In the genomic region with DNA sequence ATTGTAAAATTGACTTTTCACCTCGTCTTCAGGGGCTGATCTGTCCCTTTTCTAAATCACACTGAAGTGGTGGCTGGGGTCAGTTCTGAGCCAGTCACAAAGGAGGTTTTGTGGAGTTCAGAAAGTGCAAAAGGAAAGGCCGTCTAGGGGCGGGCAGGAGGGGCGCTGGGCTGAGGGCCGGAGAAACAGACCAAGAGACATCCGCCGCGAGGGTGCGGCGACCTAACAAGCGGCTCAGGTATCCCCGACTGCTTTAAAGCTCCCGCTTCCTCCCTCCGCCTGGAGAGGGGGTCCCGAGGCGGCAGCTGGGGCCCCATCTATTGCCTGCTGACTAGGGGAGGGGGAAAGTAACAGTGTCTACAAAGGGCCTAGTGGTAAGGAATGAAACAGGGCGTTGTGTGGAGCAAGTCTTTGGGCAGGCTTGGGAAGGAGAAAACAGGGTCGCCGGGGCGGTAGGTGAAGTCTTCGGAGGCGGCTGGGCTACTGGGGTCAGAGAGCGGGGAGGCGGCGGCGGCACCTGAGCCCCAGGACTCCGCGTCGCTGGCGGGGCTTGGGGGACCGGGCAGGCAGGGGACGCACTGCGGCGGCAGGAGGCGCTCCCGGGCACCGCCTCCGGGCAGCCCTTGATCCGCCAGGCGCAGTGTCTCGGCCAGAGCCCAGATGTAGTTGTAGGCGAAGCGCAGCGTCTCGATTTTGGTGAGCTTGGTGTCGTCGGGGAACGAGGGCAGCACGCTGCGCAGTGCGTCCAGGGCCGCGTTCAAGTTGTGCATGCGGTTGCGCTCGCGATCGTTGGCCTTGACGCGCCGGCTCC, we compare ENCODE assay signal across 13 cellular contexts. TPM values are rescaled to one million over a fixed set of nuclear protein-coding genes. Genes with fewer than 3 reads are reported as not detected.
DNase-seq lines count a peak whose midpoint lies in the region; ATAC-seq and TF ChIP-seq lines count a peak whose summit lies in the region.
"Had no signal": no experiment of that assay in that cellular context is flagged by ENCODE, and none has a peak within 500 bp of the region (broad histone marks: within the 10 kb centered on the region; RNA-seq: fewer than 3 reads in every experiment).

No MANE protein-coding gene starts in this region.

- DNase-seq in GM13976 (ENCODE audit: low spot score) (peak; percentile 37), mesendoderm (peak; percentile 71), aorta (no peak)
- DNase-seq: activated CD4-positive, alpha-beta T cell treated with anti-CD3 and anti-CD28 coated beads, Interleukin-2, amount 50 U/mL, for 48 hours; CD4-positive, alpha-beta memory T cell; kidney glomerular epithelial cell; NCI-H1092 treated with DMSO at 0.1 percent for 48 hours; stimulated activated CD4-positive, alpha-beta T cell treated with anti-CD3 and anti-CD28 coated beads, Interleukin-4, amount 100 ng/mL, for 4 hours had no signal

- no peak for ATAC-seq in HG02610 (IDR thresholded peaks at IDR 0.05; ENCODE audit: unreplicated experiment)
- no peak for ATAC-seq in HG03342 (IDR thresholded peaks at IDR 0.05; ENCODE audit: unreplicated experiment)
- ATAC-seq in HG03095 (IDR thresholded peaks at IDR 0.05; ENCODE audit: unreplicated experiment): no peak
- ATAC-seq in aorta (ENCODE audit: low FRiP score): no peak

- no peak overlapping the region for H3K23ac ChIP-seq in mesendoderm (ENCODE audit: low read length)

- peak overlapping the region; percentile 44; the same call in 1 of the 2 replicates for H3K4me3 ChIP-seq in ACC112 (ENCODE audit: low read depth, low read length)
- H3K4me3 ChIP-seq in mesendoderm (ENCODE audit: low read length): no peak overlapping the region
- no peak overlapping the region for H3K4me3 ChIP-seq in aorta (ENCODE audit: low read length in 2 of 2)

- H2BK15ac ChIP-seq in mesendoderm (replicated peaks; ENCODE audit: low read depth): no peak overlapping the region

- TF ChIP-seq CTCF in GM13976 (IDR thresholded peaks at IDR 0.05; ENCODE audit: borderline replicate concordance, control extremely low read depth, extremely low read depth, insufficient read depth, missing control alignments): no peak

- no peak overlapping the region for H2BK120ac ChIP-seq in mesendoderm (ENCODE audit: low read depth, low read length)

- H3K27me3 ChIP-seq in ACC112 (ENCODE audit: insufficient read depth, low read length) (peaks cover 94% of the 10 kb centered on the region), mesendoderm (ENCODE audit: insufficient read depth, low read length, poor library complexity) (peaks cover 79% of the 10 kb centered on the region), aorta (ENCODE audit: control insufficient read depth in 1 of 2, insufficient read depth in 2 of 2, low read length in 1 of 2) (no peaks in the 10 kb centered on the region)

- no peaks in the 10 kb centered on the region for H3K36me3 Mint-ChIP-seq in dendritic cell treated with granulocyte-macrophage colony-stimulating factor and Interleukin-4, amounts not matched to agents 40 ng/mL and 50 ng/mL, for 4 days (ENCODE audit: low read depth)
- H3K36me3 Mint-ChIP-seq: CD4-positive, alpha-beta memory T cell had no signal

- H3K4me1 Mint-ChIP-seq in dendritic cell treated with granulocyte-macrophage colony-stimulating factor and Interleukin-4, amounts not matched to agents 40 ng/mL and 50 ng/mL, for 4 days (ENCODE audit: low read depth): peaks cover 24% of the 10 kb centered on the region

- no peak overlapping the region for H3K27ac Mint-ChIP-seq in dendritic cell treated with granulocyte-macrophage colony-stimulating factor and Interleukin-4, amounts not matched to agents 40 ng/mL and 50 ng/mL, for 4 days

- in situ Hi-C loops in GM13976 (cut with MboI; ENCODE audit: low sequenced_read_pairs, unreplicated experiment): no loop called here

- H3K9ac ChIP-seq in mesendoderm (ENCODE audit: low read length): no peak overlapping the region

- H2BK5ac ChIP-seq in mesendoderm (ENCODE audit: low read length): no peak overlapping the region

- peak overlapping the region; percentile 25 for H3K4me3 Mint-ChIP-seq in dendritic cell treated with granulocyte-macrophage colony-stimulating factor and Interleukin-4, amounts not matched to agents 40 ng/mL and 50 ng/mL, for 4 days

- no CpG with 5 or more reads among the region's 61 CpGs for WGBS in mesendoderm (ENCODE audit: extremely low coverage, insufficient coverage, low lambda C conversion rate)
- 2 to 3% methylated on average over 46 to 61 of the region's 61 CpGs for WGBS in aorta, 2 donors

- no peak overlapping the region for H3K18ac ChIP-seq in mesendoderm (ENCODE audit: low read length)

- intact Hi-C loops in dendritic cell treated with granulocyte-macrophage colony-stimulating factor and Interleukin-4, amounts not matched to agents 40 ng/mL and 50 ng/mL, for 4 days (cut with micrococcal nuclease): loop anchor here (5.0 kb wide), 1 partner anchor 33 kb away; no protein-coding TSS in a partner anchor
- intact Hi-C loops in aorta (cut with DNase I): no loop called here

- H3K36me3 ChIP-seq in ACC112 (ENCODE audit: insufficient read depth, low read length) (no peaks in the 10 kb centered on the region), mesendoderm (ENCODE audit: control insufficient read depth, insufficient read depth, low read length) (no peaks in the 10 kb centered on the region), aorta (ENCODE audit: control insufficient read depth in 1 of 2, insufficient read depth in 2 of 2, low read length in 1 of 2) (no peaks in the 10 kb centered on the region)

- H3K56ac ChIP-seq in mesendoderm (ENCODE audit: low read length): no peak overlapping the region

- no peaks in the 10 kb centered on the region for H3K4me1 ChIP-seq in ACC112 (ENCODE audit: control insufficient read depth, insufficient read depth, low read length, unreplicated experiment)
- no peaks in the 10 kb centered on the region for H3K4me1 ChIP-seq in mesendoderm (ENCODE audit: control insufficient read depth, low read depth, low read length)
- no peaks in the 10 kb centered on the region for H3K4me1 ChIP-seq in aorta (ENCODE audit: control insufficient read depth in 1 of 2, insufficient read depth in 2 of 2, low read length in 2 of 2)

- no peak overlapping the region for H4K5ac ChIP-seq in mesendoderm (ENCODE audit: low read length)

- H3K4me2 ChIP-seq in mesendoderm (ENCODE audit: low read length): peak overlapping the region; percentile 31

- H3K9me3 ChIP-seq in aorta (ENCODE audit: control insufficient read depth, low read length): no peaks in the 10 kb centered on the region

- H3K79me2 ChIP-seq in ACC112 (ENCODE audit: control insufficient read depth, insufficient read depth, low read length, unreplicated experiment): no peaks in the 10 kb centered on the region
- H3K79me2 ChIP-seq in mesendoderm (ENCODE audit: control insufficient read depth, insufficient read depth, low read length): no peaks in the 10 kb centered on the region

- H2AFZ ChIP-seq in ACC112 (ENCODE audit: low read length, unreplicated experiment): no peak overlapping the region

- H3K27me3 Mint-ChIP-seq in dendritic cell treated with granulocyte-macrophage colony-stimulating factor and Interleukin-4, amounts not matched to agents 40 ng/mL and 50 ng/mL, for 4 days: peaks cover 97% of the 10 kb centered on the region

- H3K79me1 ChIP-seq in mesendoderm (ENCODE audit: low read length): no peaks in the 10 kb centered on the region

- H3K27ac ChIP-seq in ACC112 (ENCODE audit: low read depth, low read length) (no peak overlapping the region), mesendoderm (ENCODE audit: low read depth, low read length) (no peak overlapping the region), aorta (ENCODE audit: low read depth in 1 of 2, low read length in 2 of 2) (no peak overlapping the region)

- peaks cover 9% of the 10 kb centered on the region for H3K9me3 Mint-ChIP-seq in dendritic cell treated with granulocyte-macrophage colony-stimulating factor and Interleukin-4, amounts not matched to agents 40 ng/mL and 50 ng/mL, for 4 days

- H4K8ac ChIP-seq in mesendoderm (ENCODE audit: low read depth, low read length): no peak overlapping the region

- H3K4ac ChIP-seq in mesendoderm (ENCODE audit: low read depth, low read length): no peak overlapping the region

- no peak overlapping the region for H2AK5ac ChIP-seq in mesendoderm (ENCODE audit: low read length)

RNA-seq across cellular contexts. Expression of a gene that starts 0.9 kb away (rescaled TPM):
- polyA plus RNA-seq in mesendoderm (2013, experiment 1 of 2): not detected
- polyA plus RNA-seq in mesendoderm (2013, experiment 2 of 2): not detected
- not detected for total RNA-seq in aorta
- not detected for polyA plus RNA-seq in aorta
- total RNA-seq: CD4-positive, alpha-beta memory T cell had no signal
- polyA plus RNA-seq: CD4-positive, alpha-beta memory T cell had no signal

RNA-seq across cellular contexts. Expression of a gene that starts 44.0 kb away (rescaled TPM):
- 25.5 TPM for polyA plus RNA-seq in mesendoderm (2013, experiment 1 of 2)
- 27.4 TPM for polyA plus RNA-seq in mesendoderm (2013, experiment 2 of 2)
- total RNA-seq in aorta: 100 to 1,000 TPM in 1 of 2 donors, 10 to 100 TPM in 1; 97.1 to 219 TPM
- 1 to 10 TPM in 1 of 2 donors, under 1 TPM in 1; 0.74 to 1.6 TPM for polyA plus RNA-seq in aorta
- total RNA-seq: CD4-positive, alpha-beta memory T cell had no signal
- polyA plus RNA-seq: CD4-positive, alpha-beta memory T cell had no signal

Comparison
In these comparisons a context has a peak if more than half of its experiments do, and no peak if none do; other contexts are left out.
1. DNase-seq: peak in GM13976 (single experiment) and mesendoderm (single experiment); none in aorta (0 of 2).